1 cellular context compared by ENCODE assay signal in the genomic region with DNA sequence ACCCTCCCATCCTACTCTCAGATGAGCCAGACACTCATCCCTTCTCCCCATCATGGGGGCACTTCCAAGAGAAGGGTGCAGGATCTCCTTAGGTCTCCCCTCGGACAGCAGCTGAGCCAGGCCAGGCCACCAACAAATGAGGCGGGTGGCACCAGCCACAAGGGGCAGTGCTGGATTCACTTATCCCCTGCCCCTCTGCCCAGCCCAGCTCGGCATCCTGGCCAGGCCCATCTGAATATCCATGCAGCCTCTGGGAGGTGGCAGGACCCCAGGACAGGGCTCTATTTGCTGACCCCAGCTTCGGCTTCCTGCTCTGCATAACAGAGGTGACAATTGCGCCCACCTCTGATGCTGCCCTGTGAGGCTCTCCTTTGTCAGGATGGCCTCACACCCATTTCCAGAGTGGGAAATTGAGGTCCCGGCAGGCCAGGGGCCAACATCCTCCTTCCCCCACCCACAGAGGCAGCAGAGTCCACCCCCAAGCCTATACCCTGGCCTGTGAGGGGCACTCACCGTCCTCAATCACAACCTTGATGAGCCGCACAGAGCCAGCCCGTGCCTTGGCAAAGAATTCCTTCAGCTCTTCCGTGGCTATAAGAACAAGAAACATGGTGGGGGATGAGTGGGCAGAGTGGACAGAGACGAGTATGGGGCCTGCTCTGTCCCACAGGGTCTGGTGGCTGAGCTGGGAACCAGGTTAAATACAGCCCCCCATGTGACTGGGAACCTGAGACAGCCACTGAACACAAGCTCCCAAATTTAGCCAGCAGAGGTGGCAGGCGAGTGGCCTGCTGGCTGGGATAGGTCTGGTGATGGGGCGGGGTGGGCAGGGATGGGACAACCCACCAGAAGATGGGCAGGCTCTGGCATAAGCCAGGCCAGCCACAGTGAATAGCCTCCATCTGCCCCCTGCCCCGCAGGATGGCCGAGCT.
TF ChIP-seq lines count a peak whose summit lies in the region.

No MANE protein-coding gene starts in this region.

TF ChIP-seq in H1, 55 proteins besides CTCF, POLR2A, EP300 and RAD21:
- TF ChIP-seq TBP (IDR thresholded peaks at IDR 0.05; ENCODE audit: low read depth, low read length) (no peak), GABPA (IDR thresholded peaks at IDR 0.05; ENCODE audit: borderline replicate concordance, insufficient read depth, low read length) (no peak), BCL11A (IDR thresholded peaks at IDR 0.05; ENCODE audit: low read depth in 2 of 2, low read length in 2 of 2) (no peak), TCF12 (IDR thresholded peaks at IDR 0.05; ENCODE audit: low read depth, low read length) (no peak), ASH2L (IDR thresholded peaks at IDR 0.05; ENCODE audit: low read length) (no peak), SAP30 (IDR thresholded peaks at IDR 0.05; ENCODE audit: insufficient read depth, insufficient replicate concordance, low read length) (no peak), SP2 (IDR thresholded peaks at IDR 0.05; ENCODE audit: low read length) (no peak), SIX5 (IDR thresholded peaks at IDR 0.05; ENCODE audit: low read depth, low read length) (no peak), BRCA1 (IDR thresholded peaks at IDR 0.05; ENCODE audit: low read depth, low read length) (no peak), TEAD4 (IDR thresholded peaks at IDR 0.05; ENCODE audit: low read depth, low read length) (no peak), E2F6 (IDR thresholded peaks at IDR 0.05) (no peak), POU5F1 (IDR thresholded peaks at IDR 0.05; ENCODE audit: low read depth, low read length) (no peak), FOSL1 (IDR thresholded peaks at IDR 0.05; ENCODE audit: insufficient read depth, low read depth, low read length) (no peak), SIRT6 (IDR thresholded peaks at IDR 0.05; ENCODE audit: low read length) (no peak)
- TF ChIP-seq, protein P1, sequence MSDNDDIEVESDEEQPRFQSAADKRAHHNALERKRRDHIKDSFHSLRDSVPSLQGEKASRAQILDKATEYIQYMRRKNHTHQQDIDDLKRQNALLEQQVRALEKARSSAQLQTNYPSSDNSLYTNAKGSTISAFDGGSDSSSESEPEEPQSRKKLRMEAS (IDR thresholded peaks at IDR 0.05): no peak
- TF ChIP-seq, protein P2, sequence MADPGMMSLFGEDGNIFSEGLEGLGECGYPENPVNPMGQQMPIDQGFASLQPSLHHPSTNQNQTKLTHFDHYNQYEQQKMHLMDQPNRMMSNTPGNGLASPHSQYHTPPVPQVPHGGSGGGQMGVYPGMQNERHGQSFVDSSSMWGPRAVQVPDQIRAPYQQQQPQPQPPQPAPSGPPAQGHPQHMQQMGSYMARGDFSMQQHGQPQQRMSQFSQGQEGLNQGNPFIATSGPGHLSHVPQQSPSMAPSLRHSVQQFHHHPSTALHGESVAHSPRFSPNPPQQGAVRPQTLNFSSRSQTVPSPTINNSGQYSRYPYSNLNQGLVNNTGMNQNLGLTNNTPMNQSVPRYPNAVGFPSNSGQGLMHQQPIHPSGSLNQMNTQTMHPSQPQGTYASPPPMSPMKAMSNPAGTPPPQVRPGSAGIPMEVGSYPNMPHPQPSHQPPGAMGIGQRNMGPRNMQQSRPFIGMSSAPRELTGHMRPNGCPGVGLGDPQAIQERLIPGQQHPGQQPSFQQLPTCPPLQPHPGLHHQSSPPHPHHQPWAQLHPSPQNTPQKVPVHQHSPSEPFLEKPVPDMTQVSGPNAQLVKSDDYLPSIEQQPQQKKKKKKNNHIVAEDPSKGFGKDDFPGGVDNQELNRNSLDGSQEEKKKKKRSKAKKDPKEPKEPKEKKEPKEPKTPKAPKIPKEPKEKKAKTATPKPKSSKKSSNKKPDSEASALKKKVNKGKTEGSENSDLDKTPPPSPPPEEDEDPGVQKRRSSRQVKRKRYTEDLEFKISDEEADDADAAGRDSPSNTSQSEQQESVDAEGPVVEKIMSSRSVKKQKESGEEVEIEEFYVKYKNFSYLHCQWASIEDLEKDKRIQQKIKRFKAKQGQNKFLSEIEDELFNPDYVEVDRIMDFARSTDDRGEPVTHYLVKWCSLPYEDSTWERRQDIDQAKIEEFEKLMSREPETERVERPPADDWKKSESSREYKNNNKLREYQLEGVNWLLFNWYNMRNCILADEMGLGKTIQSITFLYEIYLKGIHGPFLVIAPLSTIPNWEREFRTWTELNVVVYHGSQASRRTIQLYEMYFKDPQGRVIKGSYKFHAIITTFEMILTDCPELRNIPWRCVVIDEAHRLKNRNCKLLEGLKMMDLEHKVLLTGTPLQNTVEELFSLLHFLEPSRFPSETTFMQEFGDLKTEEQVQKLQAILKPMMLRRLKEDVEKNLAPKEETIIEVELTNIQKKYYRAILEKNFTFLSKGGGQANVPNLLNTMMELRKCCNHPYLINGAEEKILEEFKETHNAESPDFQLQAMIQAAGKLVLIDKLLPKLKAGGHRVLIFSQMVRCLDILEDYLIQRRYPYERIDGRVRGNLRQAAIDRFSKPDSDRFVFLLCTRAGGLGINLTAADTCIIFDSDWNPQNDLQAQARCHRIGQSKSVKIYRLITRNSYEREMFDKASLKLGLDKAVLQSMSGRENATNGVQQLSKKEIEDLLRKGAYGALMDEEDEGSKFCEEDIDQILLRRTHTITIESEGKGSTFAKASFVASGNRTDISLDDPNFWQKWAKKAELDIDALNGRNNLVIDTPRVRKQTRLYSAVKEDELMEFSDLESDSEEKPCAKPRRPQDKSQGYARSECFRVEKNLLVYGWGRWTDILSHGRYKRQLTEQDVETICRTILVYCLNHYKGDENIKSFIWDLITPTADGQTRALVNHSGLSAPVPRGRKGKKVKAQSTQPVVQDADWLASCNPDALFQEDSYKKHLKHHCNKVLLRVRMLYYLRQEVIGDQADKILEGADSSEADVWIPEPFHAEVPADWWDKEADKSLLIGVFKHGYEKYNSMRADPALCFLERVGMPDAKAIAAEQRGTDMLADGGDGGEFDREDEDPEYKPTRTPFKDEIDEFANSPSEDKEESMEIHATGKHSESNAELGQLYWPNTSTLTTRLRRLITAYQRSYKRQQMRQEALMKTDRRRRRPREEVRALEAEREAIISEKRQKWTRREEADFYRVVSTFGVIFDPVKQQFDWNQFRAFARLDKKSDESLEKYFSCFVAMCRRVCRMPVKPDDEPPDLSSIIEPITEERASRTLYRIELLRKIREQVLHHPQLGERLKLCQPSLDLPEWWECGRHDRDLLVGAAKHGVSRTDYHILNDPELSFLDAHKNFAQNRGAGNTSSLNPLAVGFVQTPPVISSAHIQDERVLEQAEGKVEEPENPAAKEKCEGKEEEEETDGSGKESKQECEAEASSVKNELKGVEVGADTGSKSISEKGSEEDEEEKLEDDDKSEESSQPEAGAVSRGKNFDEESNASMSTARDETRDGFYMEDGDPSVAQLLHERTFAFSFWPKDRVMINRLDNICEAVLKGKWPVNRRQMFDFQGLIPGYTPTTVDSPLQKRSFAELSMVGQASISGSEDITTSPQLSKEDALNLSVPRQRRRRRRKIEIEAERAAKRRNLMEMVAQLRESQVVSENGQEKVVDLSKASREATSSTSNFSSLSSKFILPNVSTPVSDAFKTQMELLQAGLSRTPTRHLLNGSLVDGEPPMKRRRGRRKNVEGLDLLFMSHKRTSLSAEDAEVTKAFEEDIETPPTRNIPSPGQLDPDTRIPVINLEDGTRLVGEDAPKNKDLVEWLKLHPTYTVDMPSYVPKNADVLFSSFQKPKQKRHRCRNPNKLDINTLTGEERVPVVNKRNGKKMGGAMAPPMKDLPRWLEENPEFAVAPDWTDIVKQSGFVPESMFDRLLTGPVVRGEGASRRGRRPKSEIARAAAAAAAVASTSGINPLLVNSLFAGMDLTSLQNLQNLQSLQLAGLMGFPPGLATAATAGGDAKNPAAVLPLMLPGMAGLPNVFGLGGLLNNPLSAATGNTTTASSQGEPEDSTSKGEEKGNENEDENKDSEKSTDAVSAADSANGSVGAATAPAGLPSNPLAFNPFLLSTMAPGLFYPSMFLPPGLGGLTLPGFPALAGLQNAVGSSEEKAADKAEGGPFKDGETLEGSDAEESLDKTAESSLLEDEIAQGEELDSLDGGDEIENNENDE (IDR thresholded peaks at IDR 0.05; ENCODE audit: insufficient replicate concordance, low read length): no peak
